ENCODE assay signal across 1 cellular context in genomic region chr4:51909236-51909703, GRCh38.
TF ChIP-seq lines count a peak whose summit lies in the region.

No MANE protein-coding gene starts in this region.

TF ChIP-seq in HepG2, 621 proteins besides CTCF, POLR2A, EP300 and RAD21 (continued from another document and continues in another):
- TF ChIP-seq ZNF275 (CRISPR knock-in tag; IDR thresholded peaks at IDR 0.05; ENCODE audit: borderline replicate concordance): no peak
- peak; percentile 97 for TF ChIP-seq ZNF331 (CRISPR knock-in tag; IDR thresholded peaks at IDR 0.05)
- no peak for TF ChIP-seq ZNF768 (CRISPR knock-in tag; IDR thresholded peaks at IDR 0.05)
- TF ChIP-seq ATF2 (CRISPR knock-in tag; IDR thresholded peaks at IDR 0.05): peak; percentile 96
- TF ChIP-seq ZBTB1 (CRISPR knock-in tag; IDR thresholded peaks at IDR 0.05; ENCODE audit: borderline replicate concordance): no peak
- TF ChIP-seq ZNF512B (CRISPR knock-in tag; IDR thresholded peaks at IDR 0.05; ENCODE audit: borderline replicate concordance): peak; percentile 82; the same call in 1 of the 2 replicates
- no peak for TF ChIP-seq CENPX (CRISPR knock-in tag; IDR thresholded peaks at IDR 0.05)
- no peak for TF ChIP-seq HOXA7 (CRISPR knock-in tag; IDR thresholded peaks at IDR 0.05)
- peak; percentile 88; the same call in 1 of the 2 replicates for TF ChIP-seq ZNF34 (CRISPR knock-in tag; IDR thresholded peaks at IDR 0.05; ENCODE audit: borderline replicate concordance)
- no peak for TF ChIP-seq CREB3 (CRISPR knock-in tag; IDR thresholded peaks at IDR 0.05)
- TF ChIP-seq YEATS2 (CRISPR knock-in tag; IDR thresholded peaks at IDR 0.05; ENCODE audit: borderline replicate concordance): peak; percentile 79; the same call in 1 of the 2 replicates
- TF ChIP-seq STAT5B (CRISPR knock-in tag; IDR thresholded peaks at IDR 0.05): peak; percentile 47; the same call in 1 of the 2 replicates
- TF ChIP-seq TAF1 (CRISPR knock-in tag; IDR thresholded peaks at IDR 0.05): peak; percentile 37; the same call in 1 of the 2 replicates
- TF ChIP-seq ZNF784 (CRISPR knock-in tag; IDR thresholded peaks at IDR 0.05; ENCODE audit: borderline replicate concordance): no peak
- TF ChIP-seq ZSCAN22 (CRISPR knock-in tag; IDR thresholded peaks at IDR 0.05): no peak
- TF ChIP-seq ZNF790 (CRISPR knock-in tag; IDR thresholded peaks at IDR 0.05; ENCODE audit: borderline replicate concordance): 0 out of 2 replicates have a peak, but pooled peaks have one; percentile 40
- peak; percentile 88; the same call in 1 of the 2 replicates for TF ChIP-seq TBX3 (IDR thresholded peaks at IDR 0.05; ENCODE audit: borderline replicate concordance)
- TF ChIP-seq SNAI1 (CRISPR knock-in tag; IDR thresholded peaks at IDR 0.05; ENCODE audit: borderline replicate concordance): peak; percentile 63; the same call in 1 of the 2 replicates
- peak; percentile 80 for TF ChIP-seq RARA (CRISPR knock-in tag; IDR thresholded peaks at IDR 0.05)
- TF ChIP-seq MTF1 (CRISPR knock-in tag; IDR thresholded peaks at IDR 0.05): no peak
- TF ChIP-seq MAFF (IDR thresholded peaks at IDR 0.05; ENCODE audit: low read depth, low read length): no peak
- TF ChIP-seq ZNF232 (CRISPR knock-in tag; IDR thresholded peaks at IDR 0.05; ENCODE audit: borderline replicate concordance): peak; percentile 91; the same call in 1 of the 2 replicates
- TF ChIP-seq ELF1 (CRISPR knock-in tag; IDR thresholded peaks at IDR 0.05): peak; percentile 71; the same call in 1 of the 2 replicates
- peak; percentile 63 to 77; a peak in 3 of 4 replicates for TF ChIP-seq HMGXB4 (CRISPR knock-in tag; IDR thresholded peaks at IDR 0.05; ENCODE audit: borderline replicate concordance in 1 of 2, low read depth in 1 of 2)
- TF ChIP-seq WIZ (CRISPR knock-in tag; IDR thresholded peaks at IDR 0.05): peak; percentile 96
- TF ChIP-seq HIC2 (CRISPR knock-in tag; IDR thresholded peaks at IDR 0.05; ENCODE audit: low read depth): peak; percentile 27; the same call in 1 of the 2 replicates
- TF ChIP-seq SRY (CRISPR knock-in tag; IDR thresholded peaks at IDR 0.05): no peak
- peak; percentile 57; the same call in 1 of the 2 replicates for TF ChIP-seq ZNF563 (CRISPR knock-in tag; IDR thresholded peaks at IDR 0.05)
- TF ChIP-seq ZNF550 (CRISPR knock-in tag; IDR thresholded peaks at IDR 0.05; ENCODE audit: borderline replicate concordance): 0 out of 2 replicates have a peak, but pooled peaks have one; percentile 49
- TF ChIP-seq ZNF530 (CRISPR knock-in tag; IDR thresholded peaks at IDR 0.05; ENCODE audit: low read depth): no peak
- no peak for TF ChIP-seq ZUFSP (CRISPR knock-in tag; IDR thresholded peaks at IDR 0.05; ENCODE audit: borderline replicate concordance)
- no peak for TF ChIP-seq NFIB (CRISPR knock-in tag; IDR thresholded peaks at IDR 0.05; ENCODE audit: borderline replicate concordance)
- TF ChIP-seq POLR2AphosphoS5 (IDR thresholded peaks at IDR 0.05; ENCODE audit: low read depth, low read length): no peak; the same call in 1 of the 2 replicates
- no peak for TF ChIP-seq POLR2G (IDR thresholded peaks at IDR 0.05; ENCODE audit: low read depth, low read length)
- TF ChIP-seq ZNF317 (CRISPR knock-in tag; IDR thresholded peaks at IDR 0.05): peak; percentile 89
- TF ChIP-seq ZNF710 (CRISPR knock-in tag; IDR thresholded peaks at IDR 0.05; ENCODE audit: borderline replicate concordance): peak; percentile 97
- no peak for TF ChIP-seq TEAD2 (CRISPR knock-in tag; IDR thresholded peaks at IDR 0.05)
- TF ChIP-seq ETV6 (CRISPR knock-in tag; conservative IDR thresholded peaks at IDR 0.05): peak; percentile 70; the same call in 1 of the 2 replicates
- TF ChIP-seq CBX2 (IDR thresholded peaks at IDR 0.05; ENCODE audit: low read depth, low read length): no peak
- TF ChIP-seq CBX2 (CRISPR knock-in tag; IDR thresholded peaks at IDR 0.05; ENCODE audit: low read depth): no peak
- TF ChIP-seq ZNF841 (CRISPR knock-in tag; IDR thresholded peaks at IDR 0.05; ENCODE audit: borderline replicate concordance): no peak
- no peak for TF ChIP-seq ZNF562 (CRISPR knock-in tag; IDR thresholded peaks at IDR 0.05; ENCODE audit: borderline replicate concordance)
- TF ChIP-seq PHB2 (IDR thresholded peaks at IDR 0.05; ENCODE audit: partially characterized antibody): no peak
- TF ChIP-seq HIVEP1 (CRISPR knock-in tag; IDR thresholded peaks at IDR 0.05): no peak; the same call in 1 of the 2 replicates
- TF ChIP-seq PHF5A (CRISPR knock-in tag; IDR thresholded peaks at IDR 0.05; ENCODE audit: low read depth, unreplicated experiment): peak; percentile 96
- TF ChIP-seq ZBTB43 (CRISPR knock-in tag; conservative IDR thresholded peaks at IDR 0.05): peak; percentile 100
- peak; percentile 90 for TF ChIP-seq MYPOP (CRISPR knock-in tag; IDR thresholded peaks at IDR 0.05)
- peak; percentile 74 for TF ChIP-seq ZNF629 (CRISPR knock-in tag; conservative IDR thresholded peaks at IDR 0.05)
- TF ChIP-seq GATAD1 (CRISPR knock-in tag; IDR thresholded peaks at IDR 0.05): peak; percentile 68; the same call in 1 of the 2 replicates
- peak; percentile 98 for TF ChIP-seq ERF (CRISPR knock-in tag; IDR thresholded peaks at IDR 0.05)
